8 cellular contexts compared by ENCODE assay signal in genomic region chr10:97333601-97334369, GRCh38. TPM values are rescaled to one million over a fixed set of nuclear protein-coding genes. Genes with fewer than 3 reads are reported as not detected.
DNase-seq lines count a peak whose midpoint lies in the region; ATAC-seq, FAIRE-seq and TF ChIP-seq lines count a peak whose summit lies in the region.

No MANE protein-coding gene starts in this region.

- H3K27ac Mint-ChIP-seq in natural killer cell, result peak overlapping the region; percentile 85

- TF ChIP-seq CTCF in natural killer cell (IDR thresholded peaks at IDR 0.05), result no peak

- H3K4me1 Mint-ChIP-seq in natural killer cell, result peaks cover 24 to 39% of the 10 kb centered on the region in 2 donors

- no peaks in the 10 kb centered on the region for H3K36me3 Mint-ChIP-seq in natural killer cell

- no peaks in the 10 kb centered on the region for H3K27me3 Mint-ChIP-seq in natural killer cell (ENCODE audit: low read depth in 2 of 2)

- peak overlapping the region; percentile 95 for H3K4me3 Mint-ChIP-seq in natural killer cell

- no peak for FAIRE-seq in urothelium cell line (lab: Jason Lieb, UNC)

- intact Hi-C loops in natural killer cell (cut with micrococcal nuclease), result loop anchor here (2.0 to 10.0 kb wide), 4 partner anchors 23 to 71 kb away; partner anchors contain the start of genes ARHGAP19 and RRP12

- DNase-seq in ELF-1 (ENCODE audit: low read depth, low spot score), result peak; percentile 76
- peak; percentile 66 to 86 for DNase-seq in Kasumi-1 (lab: John Stamatoyannopoulos, UW)
- DNase-seq in activated CD8-positive, alpha-beta memory T cell treated with anti-CD3 and anti-CD28 coated beads, Interleukin-2, amount 50 U/mL, for 4 hours, result peak; percentile 28
- DNase-seq in fibroblast of gingiva (ENCODE audit: low read depth), result peak; percentile 35
- peak; percentile 32 for DNase-seq in natural killer cell
- peak; percentile 27 for DNase-seq in urothelium cell line (ENCODE audit: low spot score)
- DNase-seq in NCI-H187 (lab: John Stamatoyannopoulos, UW), result no peak

- peak; percentile 19 for ATAC-seq in GM21786 (IDR thresholded peaks at IDR 0.05; ENCODE audit: unreplicated experiment)
- peak; percentile 14 to 40 (median 33) for ATAC-seq in natural killer cell

- no peaks in the 10 kb centered on the region for H3K9me3 Mint-ChIP-seq in natural killer cell

RNA-seq across cellular contexts. Expression of gene FRAT2, which starts 0.7 kb away (rescaled TPM):
- 10 to 100 TPM; 18.7 to 23.4 (median 22.2) TPM for total RNA-seq in natural killer cell

RNA-seq across cellular contexts. Expression of gene FRAT1, which starts 14.7 kb away (rescaled TPM):
- 10 to 100 TPM; 26.0 to 45.0 (median 32.1) TPM for total RNA-seq in natural killer cell

RNA-seq across cellular contexts. Expression of gene ARHGAP19, which starts 41.3 kb away (rescaled TPM):
- 10 to 100 TPM; 22.6 to 23.3 (median 22.7) TPM for total RNA-seq in natural killer cell

Comparison
In these comparisons a context has a peak if more than half of its experiments do, and no peak if none do; other contexts are left out.
1. DNase-seq: peak in ELF-1 (single experiment), Kasumi-1 (2 of 2), activated CD8-positive, alpha-beta memory T cell treated with anti-CD3 and anti-CD28 coated beads, Interleukin-2, amount 50 U/mL, for 4 hours (single experiment), fibroblast of gingiva (single experiment), natural killer cell (single experiment) and urothelium cell line (single experiment); none in NCI-H187 (0 of 2).